1 cellular context compared by ENCODE assay signal in genomic region chr15:78164010-78164409, GRCh38.
A peak's percentile ranks its signal among the peaks of the same experiment; 100 is the strongest.
TF ChIP-seq lines count a peak whose summit lies in the region.

No MANE protein-coding gene starts in this region.

TF ChIP-seq in HepG2, 621 proteins besides CTCF, POLR2A, EP300 and RAD21:
- peak in 1 of 2 experiments; percentile 61; a peak in 2 of 4 replicates for TF ChIP-seq MAFK (conservative IDR thresholded peaks at IDR 0.05 in 1 of 2, IDR thresholded peaks at IDR 0.05 in 1 of 2; ENCODE audit: low read length in 2 of 2)
- no peak for TF ChIP-seq HOMEZ (CRISPR knock-in tag; IDR thresholded peaks at IDR 0.05; ENCODE audit: low read depth)
- TF ChIP-seq MAFF (IDR thresholded peaks at IDR 0.05; ENCODE audit: low read depth, low read length) = peak; percentile 32; the same call in 1 of the 2 replicates
